In the genomic region with DNA sequence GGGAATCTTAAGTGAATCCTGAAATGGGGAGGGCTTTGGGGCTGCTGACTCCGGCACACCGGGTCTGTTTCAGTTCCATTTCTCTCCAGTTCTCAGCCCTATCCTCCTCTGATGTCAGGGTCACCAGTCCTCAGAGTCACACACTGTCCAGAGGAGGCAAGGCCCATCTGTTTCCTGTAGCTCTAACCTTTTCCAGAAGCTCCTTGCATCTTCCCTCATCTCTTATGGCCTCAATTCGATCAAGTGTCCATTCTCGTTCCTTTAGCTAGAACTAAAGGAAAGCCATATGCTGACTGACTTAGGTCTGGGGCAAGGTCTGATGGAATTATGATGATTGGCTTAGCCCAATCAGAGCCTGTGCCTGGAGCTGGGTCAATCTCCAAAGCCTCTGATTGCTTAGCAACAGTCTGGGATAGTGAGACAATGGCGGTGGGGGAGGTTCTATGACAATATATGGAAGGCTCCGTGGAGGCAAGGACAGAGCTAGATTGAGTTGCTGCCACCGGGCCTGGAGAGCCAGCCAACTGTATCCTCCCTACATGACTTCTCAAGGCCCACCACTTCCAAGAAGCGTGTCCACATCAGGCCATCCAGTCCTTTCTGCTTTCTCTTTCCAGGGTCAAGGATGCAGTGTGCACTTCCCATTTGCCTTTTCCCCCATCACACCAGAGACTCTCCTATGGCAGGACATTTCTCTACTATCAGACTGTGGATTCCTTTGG, we compare ENCODE assay signal across 20 cellular contexts. TPM values are rescaled to one million over a fixed set of nuclear protein-coding genes. Genes with fewer than 3 reads are reported as not detected.
DNase-seq lines count a peak whose midpoint lies in the region; ATAC-seq, FAIRE-seq and TF ChIP-seq lines count a peak whose summit lies in the region.
"Had no signal": no experiment of that assay in that cellular context is flagged by ENCODE, and none has a peak within 500 bp of the region (broad histone marks: within the 10 kb centered on the region; RNA-seq: fewer than 3 reads in every experiment).

No MANE protein-coding gene starts in this region.

- 0 out of 2 replicates have a peak, but pooled peaks cover 3% of the 10 kb centered on the region for H4K20me1 ChIP-seq in K562 (replicated peaks; ENCODE audit: control insufficient read depth, insufficient read depth, low read length)
- H4K20me1 ChIP-seq in neural progenitor cell (ENCODE audit: low read depth), result peaks cover 31% of the 10 kb centered on the region

- in situ Hi-C loops in K562 (cut with MboI), result no loop called here

- H3K9ac ChIP-seq in K562 (ENCODE audit: insufficient read depth in 1 of 2, low read depth in 2 of 2, low read length in 2 of 2), result no peak overlapping the region
- no peak overlapping the region for H3K9ac ChIP-seq in neural progenitor cell
- H3K9ac ChIP-seq: GM23248 had no signal

- no peaks in the 10 kb centered on the region; the same call in 1 of the 2 replicates for H3K9me3 ChIP-seq in K562 (replicated peaks; ENCODE audit: control insufficient read depth, insufficient read depth, low read depth, low read length)
- no peaks in the 10 kb centered on the region for H3K9me3 ChIP-seq in neural progenitor cell (ENCODE audit: low read depth)
- H3K9me3 ChIP-seq: BE2C, Peyer's patch had no signal

- H3K36me3 ChIP-seq in K562 (ENCODE audit: control insufficient read depth, insufficient read depth, low read length), result peaks cover 33% of the 10 kb centered on the region
- H3K36me3 ChIP-seq in neural progenitor cell, result no peaks in the 10 kb centered on the region
- H3K36me3 ChIP-seq: BE2C had no signal

- no peaks in the 10 kb centered on the region for H3K9me1 ChIP-seq in K562 (ENCODE audit: control insufficient read depth, insufficient read depth, low read length)

- H3K27ac Mint-ChIP-seq in natural killer cell, result peak overlapping the region in 1 of 2 donors; percentile 75
- H3K27ac Mint-ChIP-seq in natural killer cell treated with Interleukin-12 subunit alpha and Interleukin-12 subunit beta and Interleukin-15 and Interleukin-18, amount 100 ng/mL, for 72 hours, result no peak overlapping the region
- H3K27ac Mint-ChIP-seq in neural crest cell (ENCODE audit: unreplicated experiment), result no peak overlapping the region
- H3K27ac Mint-ChIP-seq in neural progenitor cell, result no peak overlapping the region

- H3K9me3 Mint-ChIP-seq in natural killer cell, result no peaks in the 10 kb centered on the region
- no peaks in the 10 kb centered on the region for H3K9me3 Mint-ChIP-seq in natural killer cell treated with Interleukin-12 subunit alpha and Interleukin-12 subunit beta and Interleukin-15 and Interleukin-18, amount 100 ng/mL, for 72 hours
- no peaks in the 10 kb centered on the region for H3K9me3 Mint-ChIP-seq in neural crest cell
- no peaks in the 10 kb centered on the region for H3K9me3 Mint-ChIP-seq in neural progenitor cell
- H3K9me3 Mint-ChIP-seq: CD4-positive, alpha-beta memory T cell had no signal

- 52% methylated on average over 8 of the region's 8 CpGs for WGBS in K562 (ENCODE audit: insufficient coverage, low coverage, missing lambda C conversion rate)

- POLR2A ChIA-PET in K562 (lab: Yijun Ruan, JAX), result interaction anchor here (0.6 kb wide), 1 partner anchor 98 kb away, joined by 3 read pairs; no protein-coding TSS in a partner anchor

- peaks cover 6 to 10% of the 10 kb centered on the region in 2 donors for H3K4me1 Mint-ChIP-seq in natural killer cell
- H3K4me1 Mint-ChIP-seq in natural killer cell treated with Interleukin-12 subunit alpha and Interleukin-12 subunit beta and Interleukin-15 and Interleukin-18, amount 100 ng/mL, for 72 hours (ENCODE audit: low read depth in 2 of 2), result peaks cover 11 to 13% of the 10 kb centered on the region in 2 donors
- no peaks in the 10 kb centered on the region for H3K4me1 Mint-ChIP-seq in neural crest cell
- H3K4me1 Mint-ChIP-seq in neural progenitor cell, result peaks cover 2% of the 10 kb centered on the region

- no peak for TF ChIP-seq RAD21 in K562 (CRISPR knock-in tag; conservative IDR thresholded peaks at IDR 0.05 in 1 of 2, IDR thresholded peaks at IDR 0.05 in 1 of 2)

- no peak overlapping the region for H3K27ac ChIP-seq in K562 (ENCODE audit: extremely low read depth, low read depth, low read length)
- no peak overlapping the region for H3K27ac ChIP-seq in neural progenitor cell
- H3K27ac ChIP-seq: GM23248, HL-60, Peyer's patch had no signal

- ATAC-seq in natural killer cell (no peak), K562 (no peak), HG02642 (IDR thresholded peaks at IDR 0.05; ENCODE audit: poor library complexity, unreplicated experiment) (no peak), GM21723 (IDR thresholded peaks at IDR 0.05; ENCODE audit: unreplicated experiment) (no peak)
- no peak for ATAC-seq in natural killer cell treated with Interleukin-12 subunit alpha and Interleukin-12 subunit beta and Interleukin-15 and Interleukin-18, amount 100 ng/mL, for 72 hours

- DNase-seq in natural killer cell, result peak; percentile 10
- no peak for DNase-seq in natural killer cell treated with Interleukin-12 subunit alpha and Interleukin-12 subunit beta and Interleukin-15 and Interleukin-18, amount 100 ng/mL, for 72 hours (ENCODE audit: low spot score)
- no peak for DNase-seq in K562 (ENCODE audit: extremely low read depth in 1 of 4, low spot score in 3 of 4)
- DNase-seq in neural crest cell (ENCODE audit: low read depth, low spot score), result no peak
- no peak for DNase-seq in neural progenitor cell (ENCODE audit: low spot score)
- DNase-seq: BE2C; CD4-positive, alpha-beta memory T cell; DMS79 treated with DMSO at 0.1 percent for 48 hours; GM23248; KG1; NCI-H1048; NCI-H146; NCI-H446; NCI-H748 treated with DMSO at 0.1 percent for 48 hours; SHP77 treated with DMSO at 0.1 percent for 48 hours had no signal

- BruUV-seq in K562 (replicated peaks; lab: Mats Ljungman, UMichigan), result no TSS peak

- no peak overlapping the region for H3K4me2 ChIP-seq in K562 (ENCODE audit: insufficient read depth, low read length)
- H3K4me2 ChIP-seq in neural progenitor cell, result no peak overlapping the region

- TF ChIP-seq POLR2A in K562 (conservative IDR thresholded peaks at IDR 0.05), result no peak

- H3K36me3 Mint-ChIP-seq in natural killer cell (no peaks in the 10 kb centered on the region), neural crest cell (ENCODE audit: low read depth) (peaks cover 11% of the 10 kb centered on the region), neural progenitor cell (peaks cover 14% of the 10 kb centered on the region)
- peaks cover 8% of the 10 kb centered on the region for H3K36me3 Mint-ChIP-seq in natural killer cell treated with Interleukin-12 subunit alpha and Interleukin-12 subunit beta and Interleukin-15 and Interleukin-18, amount 100 ng/mL, for 72 hours

- H3K79me2 ChIP-seq in K562 (ENCODE audit: control insufficient read depth, insufficient read depth, low read length) (no peaks in the 10 kb centered on the region), neural progenitor cell (ENCODE audit: low read depth) (no peaks in the 10 kb centered on the region)

- H3K27me3 Mint-ChIP-seq in natural killer cell (ENCODE audit: low read depth in 2 of 2) (no peaks in the 10 kb centered on the region), neural crest cell (ENCODE audit: low read depth) (no peaks in the 10 kb centered on the region), neural progenitor cell (ENCODE audit: insufficient read depth, low read depth) (peaks cover 2% of the 10 kb centered on the region)
- no peaks in the 10 kb centered on the region for H3K27me3 Mint-ChIP-seq in natural killer cell treated with Interleukin-12 subunit alpha and Interleukin-12 subunit beta and Interleukin-15 and Interleukin-18, amount 100 ng/mL, for 72 hours
- H3K27me3 Mint-ChIP-seq: CD4-positive, alpha-beta memory T cell had no signal

- CTCF ChIA-PET in K562 (lab: Yijun Ruan, JAX; ENCODE audit: low intra/inter-chr PET ratio), result no interaction called here

- H3K4me3 Mint-ChIP-seq in natural killer cell (no peak overlapping the region), neural crest cell (peak overlapping the region; percentile 52), neural progenitor cell (no peak overlapping the region)
- H3K4me3 Mint-ChIP-seq in natural killer cell treated with Interleukin-12 subunit alpha and Interleukin-12 subunit beta and Interleukin-15 and Interleukin-18, amount 100 ng/mL, for 72 hours, result no peak overlapping the region

- H3K4me1 ChIP-seq in K562 (replicated peaks in 1 of 2; ENCODE audit: control insufficient read depth in 2 of 2, insufficient read depth in 2 of 2, low read length in 2 of 2), result peaks cover 0 to 6% of the 10 kb centered on the region in 2 experiments; a peak in 2 of 5 replicates
- H3K4me1 ChIP-seq in neural progenitor cell, result no peaks in the 10 kb centered on the region
- H3K4me1 ChIP-seq: BE2C had no signal

- no peak for TF ChIP-seq CTCF in natural killer cell (IDR thresholded peaks at IDR 0.05)
- no peak for TF ChIP-seq CTCF in K562 (IDR thresholded peaks at IDR 0.05 in 2 of 3, conservative IDR thresholded peaks at IDR 0.05 in 1 of 3; ENCODE audit: insufficient read depth in 2 of 3, low read depth in 1 of 3, low read length in 3 of 3)
- TF ChIP-seq CTCF in neural crest cell (conservative IDR thresholded peaks at IDR 0.05), result no peak
- TF ChIP-seq CTCF in neural progenitor cell (IDR thresholded peaks at IDR 0.05), result no peak

- H2AFZ ChIP-seq in K562 (ENCODE audit: low read depth, low read length) (no peak overlapping the region), neural progenitor cell (replicated peaks) (no peak overlapping the region)
- H2AFZ ChIP-seq: GM23248 had no signal

- H3K4me3 ChIP-seq in K562 (no peak overlapping the region), neural progenitor cell (no peak overlapping the region)
- H3K4me3 ChIP-seq: GM23248, Peyer's patch had no signal

- TF ChIP-seq EP300 in K562 (IDR thresholded peaks at IDR 0.05; ENCODE audit: low read length), result no peak

- intact Hi-C loops in natural killer cell (cut with micrococcal nuclease) (loop anchor here (2.0 kb wide), 1 partner anchor 19 kb away; no protein-coding TSS in a partner anchor), K562 (cut with micrococcal nuclease) (no loop called here)

- H3F3A ChIP-seq in neural progenitor cell (ENCODE audit: low read depth), result peaks cover 6% of the 10 kb centered on the region

- FAIRE-seq in K562 (lab: Jason Lieb, UNC), result no peak
- FAIRE-seq: G401.6 had no signal

- H3K27me3 ChIP-seq in K562 (ENCODE audit: control insufficient read depth in 2 of 2, insufficient read depth in 2 of 2, low read length in 2 of 2) (no peaks in the 10 kb centered on the region), neural progenitor cell (peaks cover 14% of the 10 kb centered on the region)
- H3K27me3 ChIP-seq: BE2C, Peyer's patch had no signal

RNA-seq across cellular contexts. Expression of gene ANKRD53, which starts 5.2 kb away (rescaled TPM):
- 1 to 10 TPM; 2.2 to 3.1 (median 2.5) TPM for total RNA-seq in natural killer cell
- under 1 TPM in 1 of 2 donors, not detected in 1; 0.88 TPM for total RNA-seq in natural killer cell treated with Interleukin-12 subunit alpha and Interleukin-12 subunit beta and Interleukin-15 and Interleukin-18, amount 100 ng/mL, for 72 hours
- total RNA-seq in K562 (2011; cell fraction: chromatin; rRNA removed; ENCODE audit: low replicate concordance), result not detected in 2 replicates
- total RNA-seq in K562 (2011; cell fraction: nucleolus; rRNA removed), result 0.17 TPM in 1 of 2 replicates, not detected in the other
- total RNA-seq in K562 (2011; cell fraction: nucleoplasm; rRNA removed), result not detected in 2 replicates
- total RNA-seq in K562 (2014; rRNA removed), result 0.20 TPM in 1 of 2 replicates, not detected in the other
- total RNA-seq in K562 (2014; rRNA removed; fragmentation: Illumina TruSeq; extraction: Trizol), result not detected in 2 replicates
- not detected in 2 replicates for total RNA-seq in K562 (2015; rRNA removed; fragmentation: Illumina TruSeq; extraction: Trizol)
- total RNA-seq in K562 (2021), result 0.18 TPM in 1 of 2 replicates, not detected in the other
- not detected in 2 replicates for polyA plus RNA-seq in K562 (2011; rRNA removed)
- not detected in 2 replicates for polyA plus RNA-seq in K562 (2011; cell fraction: cytosol; rRNA removed)
- 0.07 and 0.10 TPM in 2 replicates for polyA plus RNA-seq in K562 (2011; cell fraction: nucleus; rRNA removed)
- not detected in 2 replicates for polyA plus RNA-seq in K562 (2012)
- polyA plus RNA-seq in K562 (2014; fragmentation: Illumina TruSeq; extraction: Trizol), result not detected in 2 replicates
- not detected for polyA plus RNA-seq in K562 (2014; fragmentation: Nextera tagmentation; extraction: Ambion mirVana)
- not detected in 2 replicates for polyA plus RNA-seq in K562 (2014; rRNA removed)
- not detected in 2 replicates for polyA minus RNA-seq in K562 (2011; rRNA and poly(A)+ RNA removed)
- polyA minus RNA-seq in K562 (2011; cell fraction: cytosol; rRNA and poly(A)+ RNA removed), result not detected in 2 replicates
- not detected in 2 replicates for polyA minus RNA-seq in K562 (2011; cell fraction: nucleus; rRNA and poly(A)+ RNA removed)
- 1.2 and 1.7 TPM in 2 replicates for total RNA-seq in neural crest cell
- 0.06 TPM in 1 of 2 replicates, not detected in the other for total RNA-seq in neural progenitor cell (ENCODE audit: low replicate concordance)
- total RNA-seq: GM23248 had no signal
- polyA plus RNA-seq: CD4-positive, alpha-beta memory T cell had no signal

RNA-seq across cellular contexts. Expression of gene TEX261, which starts 11.0 kb away (rescaled TPM):
- 10 to 100 TPM; 30.3 to 44.2 (median 43.2) TPM for total RNA-seq in natural killer cell
- 10 to 100 TPM; 76.0 to 83.5 TPM for total RNA-seq in natural killer cell treated with Interleukin-12 subunit alpha and Interleukin-12 subunit beta and Interleukin-15 and Interleukin-18, amount 100 ng/mL, for 72 hours
- 56.1 and 63.4 TPM in 2 replicates for total RNA-seq in K562 (2011; cell fraction: chromatin; rRNA removed; ENCODE audit: low replicate concordance)
- total RNA-seq in K562 (2011; cell fraction: nucleolus; rRNA removed), result 49.9 and 50.0 TPM in 2 replicates
- 70.2 and 95.7 TPM in 2 replicates for total RNA-seq in K562 (2011; cell fraction: nucleoplasm; rRNA removed)
- total RNA-seq in K562 (2014; rRNA removed), result 18.3 and 29.7 TPM in 2 replicates
- total RNA-seq in K562 (2014; rRNA removed; fragmentation: Illumina TruSeq; extraction: Trizol), result 44.2 and 46.1 TPM in 2 replicates
- total RNA-seq in K562 (2015; rRNA removed; fragmentation: Illumina TruSeq; extraction: Trizol), result 53.0 and 56.9 TPM in 2 replicates
- total RNA-seq in K562 (2021), result 55.3 and 60.4 TPM in 2 replicates
- 50.1 and 99.5 TPM in 2 replicates for polyA plus RNA-seq in K562 (2011; rRNA removed)
- 71.7 and 115 TPM in 2 replicates for polyA plus RNA-seq in K562 (2011; cell fraction: cytosol; rRNA removed)
- 67.7 and 143 TPM in 2 replicates for polyA plus RNA-seq in K562 (2011; cell fraction: nucleus; rRNA removed)
- polyA plus RNA-seq in K562 (2012), result 57.6 and 58.8 TPM in 2 replicates
- polyA plus RNA-seq in K562 (2014; fragmentation: Illumina TruSeq; extraction: Trizol), result 99.5 and 110 TPM in 2 replicates
- 10 to 100 TPM; 11.9 to 16.7 TPM for polyA plus RNA-seq in K562 (2014; fragmentation: Nextera tagmentation; extraction: Ambion mirVana)
- polyA plus RNA-seq in K562 (2014; rRNA removed), result 51.9 and 64.0 TPM in 2 replicates
- 27.1 and 69.7 TPM in 2 replicates for polyA minus RNA-seq in K562 (2011; rRNA and poly(A)+ RNA removed)
- polyA minus RNA-seq in K562 (2011; cell fraction: cytosol; rRNA and poly(A)+ RNA removed), result 20.5 and 38.0 TPM in 2 replicates
- polyA minus RNA-seq in K562 (2011; cell fraction: nucleus; rRNA and poly(A)+ RNA removed), result 14.7 and 15.2 TPM in 2 replicates
- total RNA-seq in neural crest cell, result 57.2 and 58.4 TPM in 2 replicates
- 9.4 and 27.7 TPM in 2 replicates for total RNA-seq in neural progenitor cell (ENCODE audit: low replicate concordance)

RNA-seq across cellular contexts. Expression of gene ATP6V1B1, which starts 48.0 kb away (rescaled TPM):
- total RNA-seq in natural killer cell (not detected), K562 (2014; rRNA removed) (not detected in 2 replicates), K562 (2014; rRNA removed; fragmentation: Illumina TruSeq; extraction: Trizol) (not detected in 2 replicates), K562 (2015; rRNA removed; fragmentation: Illumina TruSeq; extraction: Trizol) (not detected in 2 replicates), K562 (2021) (not detected in 2 replicates), neural crest cell (4.3 and 4.6 TPM in 2 replicates), neural progenitor cell (ENCODE audit: low replicate concordance) (0.99 and 1.1 TPM in 2 replicates)
- 1 to 10 TPM; 6.5 to 7.2 TPM for total RNA-seq in natural killer cell treated with Interleukin-12 subunit alpha and Interleukin-12 subunit beta and Interleukin-15 and Interleukin-18, amount 100 ng/mL, for 72 hours
- total RNA-seq in K562 (2011; cell fraction: chromatin; rRNA removed; ENCODE audit: low replicate concordance), result not detected in 2 replicates
- not detected in 2 replicates for total RNA-seq in K562 (2011; cell fraction: nucleolus; rRNA removed)
- not detected in 2 replicates for total RNA-seq in K562 (2011; cell fraction: nucleoplasm; rRNA removed)
- polyA plus RNA-seq in K562 (2011; rRNA removed) (not detected in 2 replicates), K562 (2014; fragmentation: Illumina TruSeq; extraction: Trizol) (not detected in 2 replicates), K562 (2014; fragmentation: Nextera tagmentation; extraction: Ambion mirVana) (not detected), K562 (2014; rRNA removed) (not detected in 2 replicates)
- polyA plus RNA-seq in K562 (2011; cell fraction: cytosol; rRNA removed), result not detected in 2 replicates
- polyA plus RNA-seq in K562 (2011; cell fraction: nucleus; rRNA removed), result not detected in 2 replicates
- polyA plus RNA-seq in K562 (2012), result not detected in 2 replicates
- polyA minus RNA-seq in K562 (2011; rRNA and poly(A)+ RNA removed), result not detected in 2 replicates
- not detected in 2 replicates for polyA minus RNA-seq in K562 (2011; cell fraction: cytosol; rRNA and poly(A)+ RNA removed)
- not detected in 2 replicates for polyA minus RNA-seq in K562 (2011; cell fraction: nucleus; rRNA and poly(A)+ RNA removed)
- total RNA-seq: CD4-positive, alpha-beta memory T cell; GM23248 had no signal
- polyA plus RNA-seq: CD4-positive, alpha-beta memory T cell had no signal
